In the genomic region with DNA sequence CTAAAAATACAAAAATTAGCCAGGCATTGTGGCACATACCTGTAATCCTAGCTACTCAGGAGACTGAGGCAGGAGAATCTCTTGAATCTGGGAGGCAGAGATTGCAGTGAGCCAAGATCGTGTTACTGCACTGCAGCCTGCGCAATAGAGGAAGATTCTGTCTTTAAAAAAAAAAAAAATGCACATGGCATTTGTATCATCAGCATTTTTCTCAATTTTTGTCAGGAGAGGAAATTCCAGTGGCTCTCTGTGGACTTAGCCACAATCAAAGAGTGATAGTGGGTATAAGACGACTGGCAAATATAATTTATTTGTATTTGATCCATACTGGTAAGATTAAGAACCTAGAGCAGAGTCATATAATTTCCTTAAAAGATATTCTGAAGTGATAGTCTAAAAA, we compare ENCODE assay signal across 32 cellular contexts. TPM values are rescaled to one million over a fixed set of nuclear protein-coding genes. Genes with fewer than 3 reads are reported as not detected.
"Had no signal": no experiment of that assay in that cellular context is flagged by ENCODE, and none has a peak within 500 bp of the region (broad histone marks: within the 10 kb centered on the region; RNA-seq: fewer than 3 reads in every experiment).

No MANE protein-coding gene starts in this region.

- H3K4me1 ChIP-seq: stomach, suprapubic skin, testis, thyroid gland, tibial artery, tibial nerve, transverse colon, upper lobe of left lung, upper lobe of right lung, uterus, vagina had no signal

- DNase-seq: stimulated activated CD4-positive, alpha-beta T cell treated with anti-CD3 and anti-CD28 coated beads, Interleukin-2, amount 100 ng/mL, for 48 hours; stimulated activated CD4-positive, alpha-beta T cell treated with anti-CD3 and anti-CD28 coated beads, Interleukin-4, amount 100 ng/mL, for 1 hour; stimulated activated CD4-positive, alpha-beta T cell treated with anti-CD3 and anti-CD28 coated beads, Interleukin-4, amount 100 ng/mL, for 24 hours; stimulated activated CD4-positive, alpha-beta T cell treated with anti-CD3 and anti-CD28 coated beads, Interleukin-4, amount 100 ng/mL, for 4 hours; stimulated activated CD8-positive, alpha-beta memory T cell treated with anti-CD3 and anti-CD28 coated beads, Interleukin-4, amount 100 ng/mL, for 48 hours; stimulated activated naive B cell treated with anti-CD40 and anti-IgM and Interleukin-4, amounts not matched to agents 10 μg/mL and 1 μg/mL and 100 μg/mL, for 72 hours; stimulated activated naive CD4-positive, alpha-beta T cell; stimulated activated naive CD4-positive, alpha-beta T cell treated with Interleukin-2 at 50 U/mL for 16 hours; stimulated activated naive CD8-positive, alpha-beta T cell treated with anti-CD3 and anti-CD28 coated beads, Interleukin-15, amount 100 ng/mL, for 72 hours; stimulated activated naive CD8-positive, alpha-beta T cell treated with anti-CD3 and anti-CD28 coated beads, Interleukin-15, Interleukin-2, amounts not matched to agents 100 U/mL and 50 U/mL, for 24 hours; stomach; substantia nigra; testis; thyroid gland; tibial artery; transverse colon; trophoblast cell; upper lobe of left lung; upper lobe of right lung; uterus had no signal

- FAIRE-seq: urothelium cell line had no signal

- H3K9me3 ChIP-seq: stomach, suprapubic skin, testis, thoracic aorta, thyroid gland, tibial artery, tibial nerve, transverse colon, upper lobe of left lung, upper lobe of right lung, uterus, vagina had no signal

- H3K4me3 ChIP-seq: stomach, suprapubic skin, testis, thoracic aorta, thyroid gland, tibial artery, tibial nerve, transverse colon, upper lobe of left lung, upper lobe of right lung, uterus, vagina had no signal

- ATAC-seq: stimulated activated effector memory CD8-positive, alpha-beta T cell treated with anti-CD3 and anti-CD28 coated beads, Interleukin-12 subunit alpha, Interleukin-12 subunit beta, amount 100 ng/mL, for 72 hours; stimulated activated memory B cell treated with anti-CD40 and anti-IgM and Interleukin-4, amounts not matched to agents 10 μg/mL and 1 μg/mL and 100 μg/mL, for 72 hours; stimulated activated naive B cell treated with anti-CD40 and anti-IgM and Interleukin-4, amounts not matched to agents 10 μg/mL and 1 μg/mL and 100 μg/mL, for 72 hours; stimulated activated naive CD8-positive, alpha-beta T cell treated with anti-CD3 and anti-CD28 coated beads, Interleukin-15, amount 100 ng/mL, for 72 hours; stimulated activated naive CD8-positive, alpha-beta T cell treated with anti-CD3 and anti-CD28 coated beads, Interleukin-15, Interleukin-2, amounts not matched to agents 100 U/mL and 50 U/mL, for 24 hours; upper lobe of right lung had no signal

- H3K27ac ChIP-seq: stomach, suprapubic skin, testis, thoracic aorta, thyroid gland, tibial artery, tibial nerve, transverse colon, upper lobe of left lung, upper lobe of right lung, uterus, vagina had no signal

- H3K27me3 ChIP-seq: testis, thyroid gland, tibial artery, tibial nerve, transverse colon, upper lobe of left lung, upper lobe of right lung, uterus, vagina had no signal

- H3K36me3 ChIP-seq: stomach, suprapubic skin, thoracic aorta, thyroid gland, tibial artery, tibial nerve, transverse colon, upper lobe of left lung, upper lobe of right lung, uterus, vagina had no signal

RNA-seq across cellular contexts. Expression of gene DEFB114, which starts 28.6 kb away (rescaled TPM):
- total RNA-seq: stomach, subcutaneous adipose tissue, suprapubic skin, temporal lobe, testis, thoracic aorta, thyroid gland, tibial nerve, transverse colon, upper lobe of left lung, upper lobe of right lung, ureter, urinary bladder, uterus, vagina had no signal
- polyA plus RNA-seq: stomach, thymus, urinary bladder had no signal

RNA-seq across cellular contexts. Expression of gene DEFB113, which starts 34.0 kb away (rescaled TPM):
- total RNA-seq: stomach, subcutaneous adipose tissue, suprapubic skin, temporal lobe, testis, thoracic aorta, thyroid gland, tibial nerve, transverse colon, upper lobe of left lung, upper lobe of right lung, ureter, urinary bladder, uterus, vagina had no signal
- polyA plus RNA-seq: stomach, thymus, urinary bladder had no signal
